ENCODE assay signal across 10 cellular contexts in genomic region chr19:38394488-38394887, GRCh38. TPM values are rescaled to one million over a fixed set of nuclear protein-coding genes. Genes with fewer than 3 reads are reported as not detected.
DNase-seq lines count a peak whose midpoint lies in the region; ATAC-seq and TF ChIP-seq lines count a peak whose summit lies in the region.
"Had no signal": no experiment of that assay in that cellular context is flagged by ENCODE, and none has a peak within 500 bp of the region (broad histone marks: within the 10 kb centered on the region; RNA-seq: fewer than 3 reads in every experiment).

No MANE protein-coding gene starts in this region.

- DNase-seq in GM23338 (ENCODE audit: low spot score) (peak; percentile 99), erythroblast (lab: John Stamatoyannopoulos, UW) (peak; percentile 54 to 63), cerebellar nuclear complex (lab: John Stamatoyannopoulos, UW) (no peak), amygdala (lab: John Stamatoyannopoulos, UW) (no peak)
- peak; percentile 86 for DNase-seq in activated CD8-positive, alpha-beta memory T cell treated with anti-CD3 and anti-CD28 coated beads for 24 hours
- DNase-seq in stimulated activated CD4-positive, alpha-beta T cell treated with anti-CD3 and anti-CD28 coated beads, Interleukin-1b, Interleukin-23, amount 100 ng/mL, for 4 hours (ENCODE audit: low read depth in 2 of 2) = peak; percentile 51 to 66

- H3F3A ChIP-seq in GM23338 (replicated peaks; ENCODE audit: low read depth) = peaks cover 17% of the 10 kb centered on the region; the same call in 1 of the 2 replicates

- H3K4me3 ChIP-seq in GM23338 (peak overlapping the region; percentile 58), gastroesophageal sphincter (no peak overlapping the region)
- H3K4me3 ChIP-seq: smooth muscle cell had no signal

- H3K4me1 ChIP-seq in GM23338 (ENCODE audit: insufficient read depth) (peaks cover 14% of the 10 kb centered on the region), gastroesophageal sphincter (peaks cover 0 to 7% (median 2%) of the 10 kb centered on the region in 3 donors)

- peaks cover 49% of the 10 kb centered on the region for H3K4me1 Mint-ChIP-seq in GM23338

- peaks cover 45% of the 10 kb centered on the region for H3K36me3 Mint-ChIP-seq in GM23338 (ENCODE audit: low read depth)

- TF ChIP-seq CTCF in GM23338 (conservative IDR thresholded peaks at IDR 0.05; ENCODE audit: low read depth in 2 of 2) (no peak), gastroesophageal sphincter (IDR thresholded peaks at IDR 0.05) (no peak)

- no peak for TF ChIP-seq EP300 in gastroesophageal sphincter (IDR thresholded peaks at IDR 0.05)

- H3K27ac Mint-ChIP-seq in GM23338 = no peak overlapping the region

- H3K79me2 ChIP-seq in GM23338 (replicated peaks; ENCODE audit: insufficient read depth) = peaks cover 10% of the 10 kb centered on the region

- H3K9me2 ChIP-seq in GM23338 (ENCODE audit: insufficient read depth) = peaks cover 6% of the 10 kb centered on the region; the same call in 1 of the 2 replicates

- peaks cover 55% of the 10 kb centered on the region for H3K27me3 Mint-ChIP-seq in GM23338 (ENCODE audit: insufficient read depth, low read depth, poor library complexity)

- H3K27ac ChIP-seq in GM23338 (ENCODE audit: low read depth) (no peak overlapping the region), gastroesophageal sphincter (no peak overlapping the region)

- H2AFZ ChIP-seq in GM23338 = no peak overlapping the region

- peaks cover 4% of the 10 kb centered on the region; the same call in 1 of the 3 replicates for H3K9me3 Mint-ChIP-seq in GM23338

- peaks cover 3% of the 10 kb centered on the region; the same call in 1 of the 2 replicates for H3K36me3 ChIP-seq in GM23338 (ENCODE audit: insufficient read depth)
- no peaks in the 10 kb centered on the region for H3K36me3 ChIP-seq in gastroesophageal sphincter

- peaks cover 3% of the 10 kb centered on the region; the same call in 1 of the 2 replicates for H4K20me1 ChIP-seq in GM23338 (replicated peaks; ENCODE audit: insufficient read depth)

- peaks cover 49% of the 10 kb centered on the region for H3K27me3 ChIP-seq in GM23338 (ENCODE audit: insufficient read depth)
- peaks cover 60% of the 10 kb centered on the region for H3K27me3 ChIP-seq in gastroesophageal sphincter

- H3K4me3 Mint-ChIP-seq in GM23338 = peak overlapping the region; percentile 63

- ATAC-seq in GM23338 = peak; percentile 89
- no peak for ATAC-seq in gastroesophageal sphincter
- no peak for ATAC-seq in HG02642 (IDR thresholded peaks at IDR 0.05; ENCODE audit: poor library complexity, unreplicated experiment)

- H3K9me3 ChIP-seq in gastroesophageal sphincter = no peaks in the 10 kb centered on the region

- no CpG with 5 or more reads among the region's 30 CpGs for WGBS in gastroesophageal sphincter (ENCODE audit: low coverage in 1 of 2), 2 donors

- TF ChIP-seq POLR2A in erythroblast (IDR thresholded peaks at IDR 0.05; ENCODE audit: low read length) = no peak
- TF ChIP-seq POLR2A in gastroesophageal sphincter (IDR thresholded peaks at IDR 0.05) = no peak

- peak overlapping the region; percentile 93 for H3K4me2 ChIP-seq in GM23338
- H3K4me2 ChIP-seq: smooth muscle cell had no signal

TF ChIP-seq in GM23338, 12 proteins besides CTCF, POLR2A, EP300 and RAD21:
- TF ChIP-seq JUNB (IDR thresholded peaks at IDR 0.05; ENCODE audit: unreplicated experiment) (no peak), POLR2AphosphoS5 (IDR thresholded peaks at IDR 0.05; ENCODE audit: low read depth) (peak; percentile 67)
TF ChIP-seq in GM23338: peak in this region for 1.

RNA-seq across cellular contexts. Expression of gene SPRED3, which starts 6.0 kb away (rescaled TPM):
- total RNA-seq in GM23338 (2014; rRNA removed; shearing (Covaris generic)) = 3.9 TPM in 2 replicates
- polyA plus RNA-seq in GM23338 (2016; fragmentation: Nextera tagmentation; extraction: Ambion mirVana) = 10.7 and 11.6 TPM in 2 replicates
- total RNA-seq in gastroesophageal sphincter = under 1 TPM; 0.05 to 0.81 (median 0.33) TPM

RNA-seq across cellular contexts. Expression of gene GGN, which starts 6.7 kb away (rescaled TPM):
- 0.14 and 0.70 TPM in 2 replicates for total RNA-seq in GM23338 (2014; rRNA removed; shearing (Covaris generic))
- 1.5 and 2.6 TPM in 2 replicates for polyA plus RNA-seq in GM23338 (2016; fragmentation: Nextera tagmentation; extraction: Ambion mirVana)
- total RNA-seq in gastroesophageal sphincter = under 1 TPM in 1 of 4 donors, not detected in 3; 0.12 TPM

RNA-seq across cellular contexts. Expression of gene FAM98C, which starts 8.4 kb away (rescaled TPM):
- 4.3 and 5.7 TPM in 2 replicates for total RNA-seq in GM23338 (2014; rRNA removed; shearing (Covaris generic))
- 7.6 and 8.0 TPM in 2 replicates for polyA plus RNA-seq in GM23338 (2016; fragmentation: Nextera tagmentation; extraction: Ambion mirVana)
- 10 to 100 TPM in 2 of 4 donors, 1 to 10 TPM in 2; 8.7 to 27.1 (median 15.9) TPM for total RNA-seq in gastroesophageal sphincter

RNA-seq across cellular contexts. Expression of gene PSMD8, which starts 20.1 kb away (rescaled TPM):
- 165 and 241 TPM in 2 replicates for total RNA-seq in GM23338 (2014; rRNA removed; shearing (Covaris generic))
- 129 and 138 TPM in 2 replicates for polyA plus RNA-seq in GM23338 (2016; fragmentation: Nextera tagmentation; extraction: Ambion mirVana)
- total RNA-seq in gastroesophageal sphincter = 100 to 1,000 TPM; 161 to 208 (median 171) TPM

RNA-seq across cellular contexts. Expression of gene RASGRP4, which starts 31.5 kb away (rescaled TPM):
- total RNA-seq in GM23338 (2014; rRNA removed; shearing (Covaris generic)) = 3.6 and 4.1 TPM in 2 replicates
- polyA plus RNA-seq in GM23338 (2016; fragmentation: Nextera tagmentation; extraction: Ambion mirVana) = 1.5 and 1.6 TPM in 2 replicates
- total RNA-seq in gastroesophageal sphincter = 1 to 10 TPM; 1.2 to 4.7 (median 4.0) TPM
- total RNA-seq: LHCN-M2, smooth muscle cell had no signal
- polyA plus RNA-seq: smooth muscle cell had no signal

Comparison
In these comparisons a context has a peak if more than half of its experiments do, and no peak if none do; other contexts are left out.
1. DNase-seq: peak in GM23338 (single experiment), activated CD8-positive, alpha-beta memory T cell treated with anti-CD3 and anti-CD28 coated beads for 24 hours (single experiment), erythroblast (2 of 2) and stimulated activated CD4-positive, alpha-beta T cell treated with anti-CD3 and anti-CD28 coated beads, Interleukin-1b, Interleukin-23, amount 100 ng/mL, for 4 hours (2 of 2); none in cerebellar nuclear complex (0 of 2) and amygdala (0 of 56).